27 cellular contexts compared by ENCODE assay signal in genomic region chr16:71648162-71648561, GRCh38. TPM values are rescaled to one million over a fixed set of nuclear protein-coding genes. Genes with fewer than 3 reads are reported as not detected.
"Had no signal": no experiment of that assay in that cellular context is flagged by ENCODE, and none has a peak within 500 bp of the region (broad histone marks: within the 10 kb centered on the region; RNA-seq: fewer than 3 reads in every experiment).

No MANE protein-coding gene starts in this region.

- H3K4me3 ChIP-seq: adrenal gland, cardiac muscle cell, heart left ventricle, thoracic aorta had no signal

- H3K4me1 ChIP-seq: adrenal gland, heart left ventricle, parathyroid adenoma had no signal

- ATAC-seq: activated CD4-positive, alpha-beta T cell treated with anti-CD3 and anti-CD28 coated beads for 36 hours; naive thymus-derived CD4-positive, alpha-beta T cell; stimulated activated naive CD8-positive, alpha-beta T cell treated with anti-CD3 and anti-CD28 coated beads, Interleukin-15, Interleukin-2, amounts not matched to agents 100 U/mL and 50 U/mL, for 24 hours had no signal

- H3K27me3 ChIP-seq: adrenal gland, cardiac muscle cell, heart left ventricle had no signal

- H3K9me3 Mint-ChIP-seq: activated naive CD4-positive, alpha-beta T cell treated with anti-CD3 and anti-CD28 coated beads for 36 hours; activated naive CD8-positive, alpha-beta T cell treated with anti-CD3 and anti-CD28 coated beads for 36 hours; activated T-helper 1 cell treated with anti-CD3 and anti-CD28 coated beads, Interleukin-12 subunit alpha, Interleukin-12 subunit beta, Interleukin-2, Interleukin-4 antibody, amounts not matched to agents 30 ng/mL and 10 ng/mL and 1 ng/mL, durations not matched to agents 14 hours and 24 hours and 36 hours; brain; mesothelial cell of epicardium; naive thymus-derived CD4-positive, alpha-beta T cell; neural crest cell had no signal

- H3K4me1 Mint-ChIP-seq: activated CD4-positive, alpha-beta T cell treated with anti-CD3 and anti-CD28 coated beads for 36 hours; activated naive CD8-positive, alpha-beta T cell treated with anti-CD3 and anti-CD28 coated beads for 36 hours; brain; mesothelial cell of epicardium; naive thymus-derived CD4-positive, alpha-beta T cell; neural crest cell had no signal

- DNase-seq: activated CD4-positive, alpha-beta T cell treated with anti-CD3 and anti-CD28 coated beads for 36 hours; activated CD4-positive, CD25-positive, alpha-beta regulatory T cell; activated effector memory CD4-positive, alpha-beta T cell treated with anti-CD3 and anti-CD28 coated beads, Interleukin-2, amount 50 U/mL, for 16 hours; activated naive CD4-positive, alpha-beta T cell treated with anti-CD3 and anti-CD28 coated beads for 36 hours; activated naive CD8-positive, alpha-beta T cell treated with anti-CD3 and anti-CD28 coated beads for 36 hours; adrenal gland; aorta; cortex of kidney; foreskin fibroblast; heart left ventricle; naive thymus-derived CD4-positive, alpha-beta T cell; nucleus accumbens; right cardiac atrium; stimulated activated CD4-positive, alpha-beta T cell treated with anti-CD3 and anti-CD28 coated beads, Interleukin-2, amount 100 ng/mL, for 48 hours; stimulated activated naive CD8-positive, alpha-beta T cell treated with anti-CD3 and anti-CD28 coated beads, Interleukin-15, Interleukin-2, amounts not matched to agents 100 U/mL and 50 U/mL, for 24 hours; trophoblast cell had no signal

- H3K9me3 ChIP-seq: adrenal gland, heart left ventricle, thoracic aorta had no signal

- H3K27ac ChIP-seq: adrenal gland, cardiac muscle cell, heart left ventricle, parathyroid adenoma, thoracic aorta had no signal

- H3K27ac Mint-ChIP-seq: activated CD4-positive, alpha-beta T cell treated with anti-CD3 and anti-CD28 coated beads for 36 hours; activated naive CD4-positive, alpha-beta T cell treated with anti-CD3 and anti-CD28 coated beads for 36 hours; activated naive CD8-positive, alpha-beta T cell treated with anti-CD3 and anti-CD28 coated beads for 36 hours; activated T-helper 1 cell treated with anti-CD3 and anti-CD28 coated beads, Interleukin-12 subunit alpha, Interleukin-12 subunit beta, Interleukin-2, Interleukin-4 antibody, amounts not matched to agents 30 ng/mL and 10 ng/mL and 1 ng/mL, durations not matched to agents 14 hours and 24 hours and 36 hours; mesothelial cell of epicardium; naive thymus-derived CD4-positive, alpha-beta T cell had no signal

- H3K4me3 Mint-ChIP-seq: activated CD4-positive, alpha-beta T cell treated with anti-CD3 and anti-CD28 coated beads for 36 hours; activated naive CD4-positive, alpha-beta T cell treated with anti-CD3 and anti-CD28 coated beads for 36 hours; activated naive CD8-positive, alpha-beta T cell treated with anti-CD3 and anti-CD28 coated beads for 36 hours; activated T-helper 1 cell treated with anti-CD3 and anti-CD28 coated beads, Interleukin-12 subunit alpha, Interleukin-12 subunit beta, Interleukin-2, Interleukin-4 antibody, amounts not matched to agents 30 ng/mL and 10 ng/mL and 1 ng/mL, durations not matched to agents 14 hours and 24 hours and 36 hours; brain; mesothelial cell of epicardium; naive thymus-derived CD4-positive, alpha-beta T cell; neural crest cell had no signal

- H3K27me3 Mint-ChIP-seq: activated CD4-positive, alpha-beta T cell treated with anti-CD3 and anti-CD28 coated beads for 36 hours; activated naive CD8-positive, alpha-beta T cell treated with anti-CD3 and anti-CD28 coated beads for 36 hours; brain; naive thymus-derived CD4-positive, alpha-beta T cell had no signal

RNA-seq across cellular contexts. Expression of gene MARVELD3, which starts 22.2 kb away (rescaled TPM):
- total RNA-seq: activated CD4-positive, alpha-beta T cell treated with anti-CD3 and anti-CD28 coated beads for 36 hours; activated naive CD4-positive, alpha-beta T cell treated with anti-CD3 and anti-CD28 coated beads for 36 hours; activated naive CD8-positive, alpha-beta T cell treated with anti-CD3 and anti-CD28 coated beads for 36 hours; activated T-helper 1 cell treated with anti-CD3 and anti-CD28 coated beads, Interleukin-12 subunit alpha, Interleukin-12 subunit beta, Interleukin-2, Interleukin-4 antibody, amounts not matched to agents 30 ng/mL and 10 ng/mL and 1 ng/mL, durations not matched to agents 14 hours and 24 hours and 36 hours; aorta; cardiac muscle cell; endothelial cell of umbilical vein; naive thymus-derived CD4-positive, alpha-beta T cell; neural crest cell; right cardiac atrium; skeletal muscle tissue; subcutaneous adipose tissue; T-helper 2 cell treated with Interferon-gamma antibody and Interleukin-4, amounts not matched to agents 100 ng/mL and 5 ng/mL, for 36 hours; thoracic aorta had no signal
- polyA plus RNA-seq: endothelial cell of umbilical vein; heart left ventricle; naive thymus-derived CD4-positive, alpha-beta T cell had no signal
